Comparison of ENCODE assay signal across 8 cellular contexts in the genomic region with DNA sequence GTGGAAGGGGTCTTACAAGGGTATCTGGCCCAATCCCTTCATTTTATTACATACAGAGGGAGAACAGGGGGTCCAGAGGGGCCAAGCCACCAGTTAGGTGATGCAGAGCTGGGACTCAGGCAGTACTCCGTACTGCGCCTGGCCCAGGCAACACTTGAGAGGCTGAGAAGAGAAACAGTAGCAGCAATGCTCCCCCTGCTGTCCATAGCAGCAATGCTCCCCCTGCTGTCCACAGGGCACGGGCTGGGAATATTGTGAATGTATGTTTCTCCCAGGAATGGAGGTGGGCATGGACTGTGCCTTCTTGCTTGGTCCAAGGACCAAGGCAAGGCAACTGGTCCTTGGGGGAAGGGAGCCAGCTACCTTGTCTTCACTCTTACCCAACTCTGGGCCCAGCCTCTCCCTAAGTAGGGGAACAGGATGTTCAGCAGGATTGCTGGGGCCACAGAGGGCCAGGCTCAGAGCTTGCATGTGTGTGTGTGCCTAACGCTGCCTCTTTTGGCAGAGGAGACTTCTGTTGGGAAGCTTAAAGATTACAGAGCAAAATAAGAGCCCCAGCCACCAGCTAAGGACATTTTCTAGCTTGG. TPM values are rescaled to one million over a fixed set of nuclear protein-coding genes. Genes with fewer than 3 reads are reported as not detected.
DNase-seq lines count a peak whose midpoint lies in the region; ATAC-seq, FAIRE-seq and TF ChIP-seq lines count a peak whose summit lies in the region.

No MANE protein-coding gene starts in this region.

- peak; percentile 89 for DNase-seq in DMS53 (lab: John Stamatoyannopoulos, UW)
- peak; percentile 88 for DNase-seq in HuH-7.5 (ENCODE audit: low spot score)
- DNase-seq in SK-MEL-5 (ENCODE audit: low read depth, low spot score), result peak; percentile 90
- DNase-seq in choroid plexus epithelial cell (ENCODE audit: low read depth), result peak; percentile 86
- peak; percentile 80 for DNase-seq in HepG2 (ENCODE audit: low spot score)
- peak; percentile 76 for DNase-seq in testis

- no peak for TF ChIP-seq EP300 in HepG2 (IDR thresholded peaks at IDR 0.05; ENCODE audit: low read depth in 2 of 2, low read length in 2 of 2)
- TF ChIP-seq EP300 in HepG2 (CRISPR knock-in tag; IDR thresholded peaks at IDR 0.05; ENCODE audit: borderline replicate concordance), result no peak

- TF ChIP-seq CTCF in choroid plexus epithelial cell (conservative IDR thresholded peaks at IDR 0.05; ENCODE audit: low read depth, low read length) (peak; percentile 93), HepG2 (CRISPR knock-in tag; IDR thresholded peaks at IDR 0.05) (peak; percentile 97), testis (IDR thresholded peaks at IDR 0.05) (peak; percentile 23 to 49 (median 46))

- no peaks in the 10 kb centered on the region for H3K79me2 ChIP-seq in HepG2 (ENCODE audit: insufficient read depth, low read length)

- H3K4me2 ChIP-seq in HepG2 (ENCODE audit: low read depth, low read length), result no peak overlapping the region

- no TSS peak for BruUV-seq in HepG2 (replicated peaks; lab: Mats Ljungman, UMichigan)

- no peaks in the 10 kb centered on the region for H4K20me1 ChIP-seq in HepG2 (ENCODE audit: insufficient read depth, low read length)

- no peak overlapping the region for H3K9ac ChIP-seq in HepG2 (ENCODE audit: insufficient read depth, low read depth, low read length)

- peak; percentile 90 for ATAC-seq in HepG2
- ATAC-seq in HG03159 (IDR thresholded peaks at IDR 0.05; ENCODE audit: unreplicated experiment), result no peak
- ATAC-seq in GM19351 (IDR thresholded peaks at IDR 0.05; ENCODE audit: unreplicated experiment), result no peak

- no peak for TF ChIP-seq POLR2A in HepG2 (IDR thresholded peaks at IDR 0.05; ENCODE audit: insufficient read depth in 1 of 2, low read depth in 2 of 2, low read length in 2 of 2)
- TF ChIP-seq POLR2A in testis (IDR thresholded peaks at IDR 0.05), result no peak

- peak; percentile 70 for FAIRE-seq in HepG2 (lab: Jason Lieb, UNC)

- H3K27ac ChIP-seq in HepG2 (ENCODE audit: extremely low read length, insufficient read depth, low read length) (peak overlapping the region; percentile 43), testis (no peak overlapping the region)

- WGBS in HepG2 (ENCODE audit: low lambda C conversion rate), result 57% methylated on average over 4 of the region's 4 CpGs
- WGBS in testis, 2 donors, result 32 to 59% methylated on average over 4 of the region's 4 CpGs

- POLR2A ChIA-PET in HepG2 (lab: Yijun Ruan, JAX), result interaction anchor here (0.8 to 6.5 kb wide), 11 partner anchors 9 to 148 kb away, joined by 3 to 78 read pairs (median 26); partner anchors contain the start of genes CEP250 and EIF6

- in situ Hi-C loops in SK-MEL-5 (cut with HindIII; ENCODE audit: low pct_unique_long_range_greater_than_20kb, low sequenced_read_pairs) (no loop called here), HepG2 (cut with HindIII; ENCODE audit: extremely low pct_ligation_motif_present, low pct_unique_long_range_greater_than_20kb) (no loop called here)

- CTCF ChIA-PET in HepG2 (lab: Yijun Ruan, JAX; ENCODE audit: low intra/inter-chr PET ratio, low total read pairs), result interaction anchor here (0.6 to 6.9 kb wide), 5 partner anchors 13 to 162 kb away, joined by 3 to 204 read pairs (median 3); no protein-coding TSS in a partner anchor

- TF ChIP-seq RAD21 in HepG2 (CRISPR knock-in tag; IDR thresholded peaks at IDR 0.05), result peak; percentile 90

- H3K4me3 ChIP-seq in choroid plexus epithelial cell (ENCODE audit: low read depth, low read length) (no peak overlapping the region), HepG2 (replicated peaks in 1 of 3; ENCODE audit: insufficient read depth in 1 of 3, low read depth in 2 of 3, low read length in 3 of 3) (no peak overlapping the region), testis (no peak overlapping the region)

- H2AFZ ChIP-seq in HepG2 (ENCODE audit: low read length), result no peak overlapping the region

- H3K9me3 ChIP-seq in HepG2 (ENCODE audit: low read length) (no peaks in the 10 kb centered on the region), testis (no peaks in the 10 kb centered on the region)

- H3K36me3 ChIP-seq in HepG2 (replicated peaks in 1 of 2; ENCODE audit: control insufficient read depth in 1 of 2, insufficient read depth in 2 of 2, low read length in 2 of 2) (peaks cover 12 to 48% of the 10 kb centered on the region in 2 experiments; a peak in 4 of 5 replicates), testis (ENCODE audit: low read depth, missing control alignments) (no peaks in the 10 kb centered on the region)

- intact Hi-C loops in HepG2 (cut with micrococcal nuclease; ENCODE audit: unreplicated experiment), result loop anchor here (1.0 to 5.0 kb wide), 2 partner anchors 20 to 35 kb away; no protein-coding TSS in a partner anchor
- intact Hi-C loops in testis (cut with DNase I; ENCODE audit: low total_unique reads), result loop anchor here (5.0 kb wide), 1 partner anchor 130 kb away; the partner anchor contains the start of gene GDF5

- H3K4me1 ChIP-seq in HepG2 (ENCODE audit: insufficient read depth, low read length) (peaks cover 49% of the 10 kb centered on the region), testis (peaks cover 21% of the 10 kb centered on the region)

- H3K27me3 ChIP-seq in HepG2 (ENCODE audit: control insufficient read depth in 1 of 2, insufficient read depth in 2 of 2, low read length in 2 of 2) (no peaks in the 10 kb centered on the region), testis (no peaks in the 10 kb centered on the region)

RNA-seq across cellular contexts. Expression of gene FAM83C, which starts 14.8 kb away (rescaled TPM):
- total RNA-seq in SK-MEL-5 (2014; rRNA removed; shearing (Covaris generic)), result not detected in 2 replicates
- not detected in 2 replicates for polyA plus RNA-seq in SK-MEL-5 (2015; cell fraction: cytosol; rRNA removed)
- polyA plus RNA-seq in SK-MEL-5 (2015; cell fraction: nucleus; rRNA removed), result not detected in 2 replicates
- total RNA-seq in HepG2 (2016; rRNA removed; fragmentation: Illumina TruSeq; extraction: Trizol) (0.07 TPM in 1 of 2 replicates, not detected in the other), testis (under 1 TPM; 0.39 to 0.43 TPM)
- 0.09 TPM in 1 of 2 replicates, not detected in the other for total RNA-seq in HepG2 (2016; cell fraction: cytosol; rRNA removed; fragmentation: Illumina TruSeq; extraction: Trizol; ENCODE audit: low read depth)
- total RNA-seq in HepG2 (2016; cell fraction: insoluble cytoplasmic fraction; rRNA removed; fragmentation: Illumina TruSeq; extraction: Trizol), result 0.06 TPM in 1 of 2 replicates, not detected in the other
- 0.07 TPM in 1 of 2 replicates, not detected in the other for total RNA-seq in HepG2 (2016; cell fraction: membrane; rRNA removed; fragmentation: Illumina TruSeq; extraction: Trizol)
- not detected in 2 replicates for total RNA-seq in HepG2 (2016; cell fraction: nucleus; rRNA removed; fragmentation: Illumina TruSeq; extraction: Trizol)
- polyA plus RNA-seq in HepG2 (2011; rRNA removed) (0.03 and 0.04 TPM in 2 replicates), testis (ENCODE audit: insufficient read depth, low read depth, low replicate concordance) (0.96 TPM)
- 0.03 TPM in 1 of 2 replicates, not detected in the other for polyA plus RNA-seq in HepG2 (2011; cell fraction: cytosol; rRNA removed)
- polyA plus RNA-seq in HepG2 (2011; cell fraction: nucleus; rRNA removed), result 0.08 and 0.09 TPM in 2 replicates
- 0.05 and 0.16 TPM in 2 replicates for polyA plus RNA-seq in HepG2 (2012)
- 0.05 and 0.08 TPM in 2 replicates for polyA plus RNA-seq in HepG2 (2016; cell fraction: cytosol; fragmentation: Illumina TruSeq; extraction: Trizol; ENCODE audit: low read depth)
- 0.10 and 0.16 TPM in 2 replicates for polyA plus RNA-seq in HepG2 (2016; cell fraction: insoluble cytoplasmic fraction; fragmentation: Illumina TruSeq; extraction: Trizol; ENCODE audit: low read depth)
- polyA plus RNA-seq in HepG2 (2016; cell fraction: membrane; fragmentation: Illumina TruSeq; extraction: Trizol; ENCODE audit: low read depth), result 0.05 and 0.06 TPM in 2 replicates
- polyA plus RNA-seq in HepG2 (2016; cell fraction: nucleus; fragmentation: Illumina TruSeq; extraction: Trizol; ENCODE audit: insufficient read depth, low read depth), result not detected in 2 replicates
- 0.04 and 0.07 TPM in 2 replicates for polyA minus RNA-seq in HepG2 (2011; rRNA and poly(A)+ RNA removed; ENCODE audit: low replicate concordance)
- not detected in 2 replicates for polyA minus RNA-seq in HepG2 (2011; cell fraction: cytosol; rRNA and poly(A)+ RNA removed)
- polyA minus RNA-seq in HepG2 (2011; cell fraction: nucleus; rRNA and poly(A)+ RNA removed), result 0.13 TPM in 1 of 2 replicates, not detected in the other

RNA-seq across cellular contexts. Expression of gene EIF6, which starts 22.5 kb away (rescaled TPM):
- 154 and 178 TPM in 2 replicates for total RNA-seq in SK-MEL-5 (2014; rRNA removed; shearing (Covaris generic))
- 174 and 205 TPM in 2 replicates for polyA plus RNA-seq in SK-MEL-5 (2015; cell fraction: cytosol; rRNA removed)
- polyA plus RNA-seq in SK-MEL-5 (2015; cell fraction: nucleus; rRNA removed), result 42.1 and 71.5 TPM in 2 replicates
- total RNA-seq in HepG2 (2016; rRNA removed; fragmentation: Illumina TruSeq; extraction: Trizol) (462 and 603 TPM in 2 replicates), testis (10 to 100 TPM; 84.3 to 90.6 TPM)
- 227 and 243 TPM in 2 replicates for total RNA-seq in HepG2 (2016; cell fraction: cytosol; rRNA removed; fragmentation: Illumina TruSeq; extraction: Trizol; ENCODE audit: low read depth)
- total RNA-seq in HepG2 (2016; cell fraction: insoluble cytoplasmic fraction; rRNA removed; fragmentation: Illumina TruSeq; extraction: Trizol), result 467 and 649 TPM in 2 replicates
- total RNA-seq in HepG2 (2016; cell fraction: membrane; rRNA removed; fragmentation: Illumina TruSeq; extraction: Trizol), result 251 and 271 TPM in 2 replicates
- total RNA-seq in HepG2 (2016; cell fraction: nucleus; rRNA removed; fragmentation: Illumina TruSeq; extraction: Trizol), result 204 TPM in 2 replicates
- polyA plus RNA-seq in HepG2 (2011; rRNA removed) (466 and 470 TPM in 2 replicates), testis (ENCODE audit: insufficient read depth, low read depth, low replicate concordance) (142 TPM)
- polyA plus RNA-seq in HepG2 (2011; cell fraction: cytosol; rRNA removed), result 383 and 550 TPM in 2 replicates
- 838 and 950 TPM in 2 replicates for polyA plus RNA-seq in HepG2 (2011; cell fraction: nucleus; rRNA removed)
- polyA plus RNA-seq in HepG2 (2012), result 248 and 315 TPM in 2 replicates
- polyA plus RNA-seq in HepG2 (2016; cell fraction: cytosol; fragmentation: Illumina TruSeq; extraction: Trizol; ENCODE audit: low read depth), result 237 and 250 TPM in 2 replicates
- 587 and 631 TPM in 2 replicates for polyA plus RNA-seq in HepG2 (2016; cell fraction: insoluble cytoplasmic fraction; fragmentation: Illumina TruSeq; extraction: Trizol; ENCODE audit: low read depth)
- polyA plus RNA-seq in HepG2 (2016; cell fraction: membrane; fragmentation: Illumina TruSeq; extraction: Trizol; ENCODE audit: low read depth), result 232 and 240 TPM in 2 replicates
- polyA plus RNA-seq in HepG2 (2016; cell fraction: nucleus; fragmentation: Illumina TruSeq; extraction: Trizol; ENCODE audit: insufficient read depth, low read depth), result 358 and 379 TPM in 2 replicates
- 350 and 575 TPM in 2 replicates for polyA minus RNA-seq in HepG2 (2011; rRNA and poly(A)+ RNA removed; ENCODE audit: low replicate concordance)
- polyA minus RNA-seq in HepG2 (2011; cell fraction: cytosol; rRNA and poly(A)+ RNA removed), result 144 and 146 TPM in 2 replicates
- 94.9 and 106 TPM in 2 replicates for polyA minus RNA-seq in HepG2 (2011; cell fraction: nucleus; rRNA and poly(A)+ RNA removed)

RNA-seq across cellular contexts. Expression of gene MMP24OS, which starts 29.1 kb away (rescaled TPM):
- 13.2 and 16.1 TPM in 2 replicates for total RNA-seq in SK-MEL-5 (2014; rRNA removed; shearing (Covaris generic))
- 68.4 and 70.0 TPM in 2 replicates for polyA plus RNA-seq in SK-MEL-5 (2015; cell fraction: cytosol; rRNA removed)
- polyA plus RNA-seq in SK-MEL-5 (2015; cell fraction: nucleus; rRNA removed), result 57.5 and 60.6 TPM in 2 replicates
- total RNA-seq in HepG2 (2016; rRNA removed; fragmentation: Illumina TruSeq; extraction: Trizol) (3.1 and 8.5 TPM in 2 replicates), testis (10 to 100 TPM; 16.4 to 35.1 TPM)
- 0.61 and 0.79 TPM in 2 replicates for total RNA-seq in HepG2 (2016; cell fraction: cytosol; rRNA removed; fragmentation: Illumina TruSeq; extraction: Trizol; ENCODE audit: low read depth)
- total RNA-seq in HepG2 (2016; cell fraction: insoluble cytoplasmic fraction; rRNA removed; fragmentation: Illumina TruSeq; extraction: Trizol), result 3.4 and 8.7 TPM in 2 replicates
- 2.1 TPM in 2 replicates for total RNA-seq in HepG2 (2016; cell fraction: membrane; rRNA removed; fragmentation: Illumina TruSeq; extraction: Trizol)
- 8.9 and 10.6 TPM in 2 replicates for total RNA-seq in HepG2 (2016; cell fraction: nucleus; rRNA removed; fragmentation: Illumina TruSeq; extraction: Trizol)
- polyA plus RNA-seq in HepG2 (2011; rRNA removed) (6.0 and 7.1 TPM in 2 replicates), testis (ENCODE audit: insufficient read depth, low read depth, low replicate concordance) (45.9 TPM)
- 2.1 and 2.8 TPM in 2 replicates for polyA plus RNA-seq in HepG2 (2011; cell fraction: cytosol; rRNA removed)
- 43.8 and 55.2 TPM in 2 replicates for polyA plus RNA-seq in HepG2 (2011; cell fraction: nucleus; rRNA removed)
- polyA plus RNA-seq in HepG2 (2012), result 5.9 and 6.4 TPM in 2 replicates
- polyA plus RNA-seq in HepG2 (2016; cell fraction: cytosol; fragmentation: Illumina TruSeq; extraction: Trizol; ENCODE audit: low read depth), result 1.8 TPM in 2 replicates
- polyA plus RNA-seq in HepG2 (2016; cell fraction: insoluble cytoplasmic fraction; fragmentation: Illumina TruSeq; extraction: Trizol; ENCODE audit: low read depth), result 4.7 and 7.1 TPM in 2 replicates
- polyA plus RNA-seq in HepG2 (2016; cell fraction: membrane; fragmentation: Illumina TruSeq; extraction: Trizol; ENCODE audit: low read depth), result 2.9 and 3.2 TPM in 2 replicates
- polyA plus RNA-seq in HepG2 (2016; cell fraction: nucleus; fragmentation: Illumina TruSeq; extraction: Trizol; ENCODE audit: insufficient read depth, low read depth), result 29.1 and 31.1 TPM in 2 replicates
- polyA minus RNA-seq in HepG2 (2011; rRNA and poly(A)+ RNA removed; ENCODE audit: low replicate concordance), result 18.5 and 23.2 TPM in 2 replicates
- polyA minus RNA-seq in HepG2 (2011; cell fraction: cytosol; rRNA and poly(A)+ RNA removed), result 1.8 and 3.0 TPM in 2 replicates
- 33.9 and 46.0 TPM in 2 replicates for polyA minus RNA-seq in HepG2 (2011; cell fraction: nucleus; rRNA and poly(A)+ RNA removed)

Comparison
In these comparisons a context has a peak if more than half of its experiments do, and no peak if none do; other contexts are left out.
1. CTCF ChIP-seq: peak in every context shown above with its lines; median percentile 97 in HepG2; 93 in choroid plexus epithelial cell; 46 in testis.